In the genomic region with DNA sequence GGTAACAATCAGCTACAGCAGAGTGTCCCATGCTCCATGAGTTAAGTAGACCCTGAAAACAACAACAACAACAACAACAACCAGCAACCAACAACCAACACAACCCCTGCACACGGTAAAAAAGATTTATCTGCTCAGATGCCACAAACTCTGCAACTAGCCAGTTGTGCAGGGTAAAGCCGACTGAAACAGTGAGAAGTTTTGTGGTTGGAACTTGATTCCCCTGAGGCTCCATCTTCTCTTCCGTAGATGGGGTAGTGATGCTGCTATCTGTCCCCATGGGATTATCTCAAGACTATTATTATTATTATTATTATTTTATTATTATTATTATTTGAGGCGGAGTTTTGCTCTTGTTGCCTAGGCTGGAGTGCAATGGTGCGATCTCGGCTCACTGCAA, we compare ENCODE assay signal across 12 cellular contexts. TPM values are rescaled to one million over a fixed set of nuclear protein-coding genes. Genes with fewer than 3 reads are reported as not detected.
A peak's percentile ranks its signal among the peaks of the same experiment; 100 is the strongest.
DNase-seq lines count a peak whose midpoint lies in the region; ATAC-seq and TF ChIP-seq lines count a peak whose summit lies in the region.
"Had no signal": no experiment of that assay in that cellular context is flagged by ENCODE, and none has a peak within 500 bp of the region (broad histone marks: within the 10 kb centered on the region; RNA-seq: fewer than 3 reads in every experiment).

No MANE protein-coding gene starts in this region.

- peaks cover 70% of the 10 kb centered on the region for H3K4me1 ChIP-seq in BLaER1
- H3K4me1 ChIP-seq in A673 (ENCODE audit: insufficient read depth, low read length, poor library complexity, severe bottlenecking): peaks cover 18% of the 10 kb centered on the region

- CTCF ChIA-PET in A673 (lab: Charles Lee): no interaction called here

- peak overlapping the region; percentile 16; the same call in 1 of the 2 replicates for H3K9ac ChIP-seq in BLaER1

- BruUV-seq in A673 (replicated peaks; lab: Mats Ljungman, UMichigan): no TSS peak

- POLR2A ChIA-PET in A673 (lab: Charles Lee; ENCODE audit: low non-redundant PET): no interaction called here

- H3K9me3 ChIP-seq in BLaER1: no peaks in the 10 kb centered on the region
- no peaks in the 10 kb centered on the region for H3K9me3 ChIP-seq in A673 (ENCODE audit: low read depth, low read length, poor library complexity, severe bottlenecking)
- H3K9me3 ChIP-seq: thyroid gland had no signal

- H3K36me3 ChIP-seq in BLaER1 (no peaks in the 10 kb centered on the region), A673 (ENCODE audit: insufficient read depth, low read length, poor library complexity, severe bottlenecking) (no peaks in the 10 kb centered on the region)
- H3K36me3 ChIP-seq: thyroid gland had no signal

- H3K27ac ChIP-seq in BLaER1 (0 out of 2 replicates have a peak overlapping the region, but pooled peaks have one; percentile 24), A673 (ENCODE audit: low read depth, low read length, poor library complexity, severe bottlenecking) (no peak overlapping the region)
- H3K27ac ChIP-seq: thyroid gland had no signal

- ATAC-seq in GM19328 (IDR thresholded peaks at IDR 0.05; ENCODE audit: unreplicated experiment): peak; percentile 43
- ATAC-seq in HG02642 (IDR thresholded peaks at IDR 0.05; ENCODE audit: poor library complexity, unreplicated experiment): peak; percentile 61
- peak; percentile 52 for ATAC-seq in HG03460 (IDR thresholded peaks at IDR 0.05; ENCODE audit: unreplicated experiment)

- H3K27me3 ChIP-seq in BLaER1 (no peaks in the 10 kb centered on the region), A673 (replicated peaks; ENCODE audit: insufficient read depth, low read depth, low read length, poor library complexity) (no peaks in the 10 kb centered on the region)
- H3K27me3 ChIP-seq: thyroid gland had no signal

- intact Hi-C loops in A673 (cut with micrococcal nuclease; ENCODE audit: unreplicated experiment) (no loop called here), posterior vena cava (cut with DNase I) (no loop called here)

- in situ Hi-C loops in KBM-7 (cut with MboI; ENCODE audit: low pct_unique_long_range_greater_than_20kb, low sequenced_read_pairs): no loop called here

- no peak for TF ChIP-seq CTCF in A673 (conservative IDR thresholded peaks at IDR 0.05; ENCODE audit: low read depth, low read length)

- H3K4me2 ChIP-seq in BLaER1: peak overlapping the region; percentile 68

- DNase-seq in anterior cingulate cortex (lab: John Stamatoyannopoulos, UW): no peak
- DNase-seq in A673 (ENCODE audit: low spot score): no peak
- no peak for DNase-seq in posterior vena cava (ENCODE audit: low spot score)
- no peak for DNase-seq in KBM-7
- DNase-seq: 8988T; DND-41; NK-92 treated with Interleukin-12 subunit alpha and Interleukin-12 subunit beta, amount 100 ng/mL, for 24 hours; thyroid gland had no signal

- peak overlapping the region; percentile 39 for H3K4me3 ChIP-seq in BLaER1
- H3K4me3 ChIP-seq in A673 (ENCODE audit: low read depth, low read length, poor library complexity, severe bottlenecking): no peak overlapping the region
- H3K4me3 ChIP-seq: thyroid gland had no signal

- no peaks in the 10 kb centered on the region for H4K20me1 ChIP-seq in BLaER1

RNA-seq across cellular contexts. Expression of a gene that starts 50.6 kb away (rescaled TPM):
- 31.9 and 36.8 TPM in 2 replicates for total RNA-seq in A673 (2021)
- total RNA-seq in posterior vena cava: 10 to 100 TPM; 25.6 to 28.2 TPM
